In genomic region chr10:27893320-27894014, GRCh38 we compare ENCODE assay signal across 14 cellular contexts.
DNase-seq lines count a peak whose midpoint lies in the region; ATAC-seq and TF ChIP-seq lines count a peak whose summit lies in the region.
"Had no signal": no experiment of that assay in that cellular context is flagged by ENCODE, and none has a peak within 500 bp of the region (broad histone marks: within the 10 kb centered on the region; RNA-seq: fewer than 3 reads in every experiment).

No MANE protein-coding gene starts in this region.

- H3K4me3 ChIP-seq in kidney epithelial cell (ENCODE audit: low read depth, low read length) (no peak overlapping the region), stomach (no peak overlapping the region)
- H3K4me3 ChIP-seq: BLaER1 treated with 17β-estradiol and CSF1 and Interleukin-3, amounts not matched to agents 10 nM and 100 nM had no signal

- H3K9me3 Mint-ChIP-seq in central memory CD8-positive, alpha-beta T cell = no peaks in the 10 kb centered on the region
- H3K9me3 Mint-ChIP-seq: activated naive CD8-positive, alpha-beta T cell treated with anti-CD3 and anti-CD28 coated beads, Interleukin-2, amount 10 ng/mL, durations not matched to agents 7 days and 5 days; WTC11 had no signal

- WGBS in stomach, 5 donors = 45 to 62% (median 54%) methylated on average over 7 of the region's 7 CpGs

- DNase-seq in Ammon's horn (ENCODE audit: low spot score) = peak; percentile 3
- peak; percentile 1 for DNase-seq in HPDE6-E6E7 (ENCODE audit: extremely low spot score)
- no peak for DNase-seq in central memory CD8-positive, alpha-beta T cell (ENCODE audit: low spot score in 2 of 2)
- DNase-seq in kidney epithelial cell (ENCODE audit: low read depth) = peak; percentile 77
- no peak for DNase-seq in cortex of kidney (lab: John Stamatoyannopoulos, UW)
- no peak for DNase-seq in NCI-H2107 (lab: John Stamatoyannopoulos, UW)
- no peak for DNase-seq in stomach
- DNase-seq: activated naive CD8-positive, alpha-beta T cell treated with anti-CD3 and anti-CD28 coated beads, Interleukin-2, amount 10 ng/mL, durations not matched to agents 7 days and 5 days; NCI-H345; stimulated activated CD4-positive, alpha-beta T cell treated with anti-CD3 and anti-CD28 coated beads, Interleukin-2, amount 100 ng/mL, for 24 hours; SW 1271 had no signal

- peaks cover 0 to 7% (median 0%) of the 10 kb centered on the region in 4 donors for H3K4me1 ChIP-seq in stomach
- H3K4me1 ChIP-seq: BLaER1 treated with 17β-estradiol and CSF1 and Interleukin-3, amounts not matched to agents 10 nM and 100 nM had no signal

- H3K36me3 ChIP-seq in kidney epithelial cell (ENCODE audit: control insufficient read depth, insufficient read depth, low read length) (no peaks in the 10 kb centered on the region), stomach (no peaks in the 10 kb centered on the region)
- H3K36me3 ChIP-seq: BLaER1 treated with 17β-estradiol and CSF1 and Interleukin-3, amounts not matched to agents 10 nM and 100 nM had no signal

- no peaks in the 10 kb centered on the region for H3K27me3 ChIP-seq in kidney epithelial cell (ENCODE audit: control insufficient read depth, insufficient read depth, low read length)
- no peaks in the 10 kb centered on the region for H3K27me3 ChIP-seq in stomach
- H3K27me3 ChIP-seq: BLaER1 treated with 17β-estradiol and CSF1 and Interleukin-3, amounts not matched to agents 10 nM and 100 nM had no signal

- TF ChIP-seq EP300 in stomach (IDR thresholded peaks at IDR 0.05) = no peak

- peaks cover 14% of the 10 kb centered on the region for H3K27me3 Mint-ChIP-seq in central memory CD8-positive, alpha-beta T cell

- no peak overlapping the region for H3K27ac ChIP-seq in stomach
- H3K27ac ChIP-seq: BLaER1 treated with 17β-estradiol and CSF1 and Interleukin-3, amounts not matched to agents 10 nM and 100 nM had no signal

- intact Hi-C loops in stomach (cut with DNase I; ENCODE audit: low total_unique reads) = no loop called here

- no peak overlapping the region for H3K27ac Mint-ChIP-seq in central memory CD8-positive, alpha-beta T cell (ENCODE audit: low read depth)
- H3K27ac Mint-ChIP-seq: activated naive CD8-positive, alpha-beta T cell treated with anti-CD3 and anti-CD28 coated beads, Interleukin-2, amount 10 ng/mL, durations not matched to agents 7 days and 5 days; WTC11 had no signal

- H3K4me1 Mint-ChIP-seq in central memory CD8-positive, alpha-beta T cell = no peaks in the 10 kb centered on the region
- H3K4me1 Mint-ChIP-seq: activated naive CD8-positive, alpha-beta T cell treated with anti-CD3 and anti-CD28 coated beads, Interleukin-2, amount 10 ng/mL, durations not matched to agents 7 days and 5 days; WTC11 had no signal

- TF ChIP-seq POLR2A in stomach (IDR thresholded peaks at IDR 0.05) = no peak

- H3K36me3 Mint-ChIP-seq in central memory CD8-positive, alpha-beta T cell (ENCODE audit: insufficient read depth) = no peaks in the 10 kb centered on the region
- H3K36me3 Mint-ChIP-seq: activated naive CD8-positive, alpha-beta T cell treated with anti-CD3 and anti-CD28 coated beads, Interleukin-2, amount 10 ng/mL, durations not matched to agents 7 days and 5 days; WTC11 had no signal

- TF ChIP-seq CTCF in kidney epithelial cell (IDR thresholded peaks at IDR 0.05; ENCODE audit: insufficient read depth, low read length, poor library complexity, severe bottlenecking) (no peak), stomach (IDR thresholded peaks at IDR 0.05) (no peak)

- H3K9me3 ChIP-seq in stomach = no peaks in the 10 kb centered on the region

- H3K4me3 Mint-ChIP-seq in central memory CD8-positive, alpha-beta T cell = no peak overlapping the region
- H3K4me3 Mint-ChIP-seq: activated naive CD8-positive, alpha-beta T cell treated with anti-CD3 and anti-CD28 coated beads, Interleukin-2, amount 10 ng/mL, durations not matched to agents 7 days and 5 days; WTC11 had no signal

- ATAC-seq in central memory CD8-positive, alpha-beta T cell (replicated peaks; ENCODE audit: extremely low read depth, poor library complexity, severe bottlenecking) = peak; percentile 77
- no peak for ATAC-seq in HG02981 (IDR thresholded peaks at IDR 0.05; ENCODE audit: unreplicated experiment)
- ATAC-seq: WTC11 had no signal

Comparison
In these comparisons a context has a peak if more than half of its experiments do, and no peak if none do; other contexts are left out.
1. DNase-seq: peak in Ammon's horn (single experiment), HPDE6-E6E7 (single experiment) and kidney epithelial cell (single experiment); none in central memory CD8-positive, alpha-beta T cell (0 of 2), cortex of kidney (single experiment), NCI-H2107 (single experiment) and stomach (single experiment).